ENCODE assay signal across 1 cellular context in genomic region chr7:16564909-16565426, GRCh38.
TF ChIP-seq lines count a peak whose summit lies in the region.

No MANE protein-coding gene starts in this region.

TF ChIP-seq in GM12878, 131 proteins besides CTCF, POLR2A, EP300 and RAD21 (continued from another document):
- no peak for TF ChIP-seq ZNF687 (IDR thresholded peaks at IDR 0.05)
TF ChIP-seq in GM12878: peak in this region for 2.
